Comparison of ENCODE assay signal across 8 cellular contexts in genomic region chr18:59140287-59140885, GRCh38. TPM values are rescaled to one million over a fixed set of nuclear protein-coding genes. Genes with fewer than 3 reads are reported as not detected.
DNase-seq lines count a peak whose midpoint lies in the region; ATAC-seq and TF ChIP-seq lines count a peak whose summit lies in the region.

No MANE protein-coding gene starts in this region.

- no peaks in the 10 kb centered on the region for H3K9me2 ChIP-seq in Karpas-422 (replicated peaks; ENCODE audit: insufficient read depth, low read length)

- peak overlapping the region; percentile 94 for H3K27ac ChIP-seq in Karpas-422 (ENCODE audit: low read length)

- peak overlapping the region; percentile 97 for H3K27ac Mint-ChIP-seq in activated naive CD8-positive, alpha-beta T cell treated with anti-CD3 and anti-CD28 coated beads, Interleukin-2, amount 50 U/mL, for 24 hours

- H3K9me3 ChIP-seq in Karpas-422 (ENCODE audit: low read length), result no peaks in the 10 kb centered on the region

- POLR2A ChIA-PET in AG04449 (lab: Yijun Ruan, JAX), result no interaction called here

- DNase-seq in AG04449 (ENCODE audit: low read depth, low spot score), result no peak
- peak; percentile 71 for DNase-seq in Karpas-422
- DNase-seq in activated naive CD8-positive, alpha-beta T cell treated with anti-CD3 and anti-CD28 coated beads, Interleukin-2, amount 50 U/mL, for 24 hours, result no peak
- no peak for DNase-seq in left ventricle myocardium superior
- DNase-seq in pons (ENCODE audit: low spot score), result peak; percentile 55
- no peak for DNase-seq in middle frontal gyrus (ENCODE audit: extremely low spot score, low spot score)

- CTCF ChIA-PET in AG04449 (lab: Yijun Ruan, JAX), result interaction anchor here (0.7 to 1.4 kb wide), 3 partner anchors 9 to 262 kb away, joined by 3 to 4 read pairs (median 3); no protein-coding TSS in a partner anchor

- H3K79me2 ChIP-seq in Karpas-422 (ENCODE audit: low read length), result peaks cover 50% of the 10 kb centered on the region

- H3K27me3 ChIP-seq in Karpas-422 (ENCODE audit: low read length), result no peaks in the 10 kb centered on the region

- H3K9ac ChIP-seq in Karpas-422 (ENCODE audit: low read length), result peak overlapping the region; percentile 78

- intact Hi-C loops in left ventricle myocardium superior (cut with micrococcal nuclease), result no loop called here

- peak overlapping the region; percentile 78 for H3K4me2 ChIP-seq in Karpas-422 (ENCODE audit: low read depth, low read length, poor library complexity, severe bottlenecking)

- H3K36me3 Mint-ChIP-seq in activated naive CD8-positive, alpha-beta T cell treated with anti-CD3 and anti-CD28 coated beads, Interleukin-2, amount 50 U/mL, for 24 hours (ENCODE audit: low read depth), result peaks cover 1% of the 10 kb centered on the region

- ATAC-seq in activated naive CD8-positive, alpha-beta T cell treated with anti-CD3 and anti-CD28 coated beads, Interleukin-2, amount 50 U/mL, for 24 hours, result no peak
- ATAC-seq in left ventricle myocardium superior (peak; percentile 40), GM21737 (IDR thresholded peaks at IDR 0.05; ENCODE audit: unreplicated experiment) (no peak)

- no peaks in the 10 kb centered on the region for H4K20me1 ChIP-seq in Karpas-422 (ENCODE audit: insufficient read depth, low read depth, low read length)

- no peaks in the 10 kb centered on the region for H3K36me3 ChIP-seq in Karpas-422 (ENCODE audit: insufficient read depth, low read length)

- H3K9me3 Mint-ChIP-seq in activated naive CD8-positive, alpha-beta T cell treated with anti-CD3 and anti-CD28 coated beads, Interleukin-2, amount 50 U/mL, for 24 hours, result no peaks in the 10 kb centered on the region

- H3K4me3 ChIP-seq in AG04449 (ENCODE audit: low read depth, low read length) (peak overlapping the region; percentile 78), GM12875 (ENCODE audit: low read depth, low read length) (peak overlapping the region; percentile 64), Karpas-422 (ENCODE audit: low read length) (peak overlapping the region; percentile 74)

- H3K27me3 Mint-ChIP-seq in activated naive CD8-positive, alpha-beta T cell treated with anti-CD3 and anti-CD28 coated beads, Interleukin-2, amount 50 U/mL, for 24 hours, result peaks cover 4% of the 10 kb centered on the region

- peaks cover 53% of the 10 kb centered on the region for H3K4me1 ChIP-seq in Karpas-422 (ENCODE audit: low read length)

- peak overlapping the region; percentile 77; the same call in 1 of the 2 replicates for H2AFZ ChIP-seq in Karpas-422 (ENCODE audit: low read length)

- no peak for TF ChIP-seq CTCF in AG04449 (IDR thresholded peaks at IDR 0.05; ENCODE audit: insufficient read depth, low read length, missing control alignments)
- TF ChIP-seq CTCF in GM12875 (IDR thresholded peaks at IDR 0.05; ENCODE audit: borderline replicate concordance, insufficient read depth, low read depth, low read length), result 0 out of 2 replicates have a peak, but pooled peaks have one; percentile 5

- peaks cover 51% of the 10 kb centered on the region for H3K4me1 Mint-ChIP-seq in activated naive CD8-positive, alpha-beta T cell treated with anti-CD3 and anti-CD28 coated beads, Interleukin-2, amount 50 U/mL, for 24 hours

- peak overlapping the region; percentile 92 for H3K4me3 Mint-ChIP-seq in activated naive CD8-positive, alpha-beta T cell treated with anti-CD3 and anti-CD28 coated beads, Interleukin-2, amount 50 U/mL, for 24 hours

RNA-seq across cellular contexts. Expression of gene SEC11C, which starts 0.7 kb away (rescaled TPM):
- total RNA-seq in Karpas-422 (2014; rRNA removed; shearing (Covaris generic); ENCODE audit: low replicate concordance), result 105 and 164 TPM in 2 replicates
- total RNA-seq in left ventricle myocardium superior, result 23.2 TPM

Comparison
In these comparisons a context has a peak if more than half of its experiments do, and no peak if none do; other contexts are left out.
1. DNase-seq: peak in Karpas-422 (single experiment) and pons (single experiment); none in AG04449 (single experiment), activated naive CD8-positive, alpha-beta T cell treated with anti-CD3 and anti-CD28 coated beads, Interleukin-2, amount 50 U/mL, for 24 hours (single experiment), left ventricle myocardium superior (single experiment) and middle frontal gyrus (single experiment).
2. Peak in every context shown above with its lines, with median percentiles within 50 percentile points of each other: H3K4me3 ChIP-seq.